Comparison of ENCODE assay signal across 15 cellular contexts in genomic region chr19:43564800-43565199, GRCh38. TPM values are rescaled to one million over a fixed set of nuclear protein-coding genes. Genes with fewer than 3 reads are reported as not detected.
DNase-seq lines count a peak whose midpoint lies in the region; TF ChIP-seq lines count a peak whose summit lies in the region.
"Had no signal": no experiment of that assay in that cellular context is flagged by ENCODE, and none has a peak within 500 bp of the region (broad histone marks: within the 10 kb centered on the region; RNA-seq: fewer than 3 reads in every experiment).

No MANE protein-coding gene starts in this region.

- no peaks in the 10 kb centered on the region for H3K9me3 ChIP-seq in prostate gland
- H3K9me3 ChIP-seq: ovary had no signal

- H3K27me3 ChIP-seq in prostate gland (replicated peaks; ENCODE audit: insufficient read depth), result no peaks in the 10 kb centered on the region
- H3K27me3 ChIP-seq: hepatocyte, ovary had no signal

- no peaks in the 10 kb centered on the region for H3K9me3 Mint-ChIP-seq in activated naive CD4-positive, alpha-beta T cell treated with anti-CD3 and anti-CD28 coated beads, Interleukin-2, amount 10 ng/mL, durations not matched to agents 7 days and 5 days
- no peaks in the 10 kb centered on the region for H3K9me3 Mint-ChIP-seq in activated T-helper 1 cell treated with anti-CD3 and anti-CD28 coated beads, Interleukin-12 subunit alpha, Interleukin-12 subunit beta, Interleukin-2, Interleukin-4 antibody, amounts not matched to agents 30 ng/mL and 10 ng/mL and 1 ng/mL, durations not matched to agents 14 hours and 24 hours and 36 hours

- peaks cover 47% of the 10 kb centered on the region for H3K4me1 Mint-ChIP-seq in activated naive CD4-positive, alpha-beta T cell treated with anti-CD3 and anti-CD28 coated beads, Interleukin-2, amount 10 ng/mL, durations not matched to agents 7 days and 5 days
- peaks cover 32% of the 10 kb centered on the region for H3K4me1 Mint-ChIP-seq in activated T-helper 1 cell treated with anti-CD3 and anti-CD28 coated beads, Interleukin-12 subunit alpha, Interleukin-12 subunit beta, Interleukin-2, Interleukin-4 antibody, amounts not matched to agents 30 ng/mL and 10 ng/mL and 1 ng/mL, durations not matched to agents 14 hours and 24 hours and 36 hours (ENCODE audit: low read depth)

- 60% methylated on average over 9 of the region's 9 CpGs for WGBS in prostate gland

- intact Hi-C loops in activated T-helper 1 cell treated with anti-CD3 and anti-CD28 coated beads, Interleukin-12 subunit alpha, Interleukin-12 subunit beta, Interleukin-2, Interleukin-4 antibody, amounts not matched to agents 30 ng/mL and 10 ng/mL and 1 ng/mL, durations not matched to agents 14 hours and 24 hours and 36 hours (cut with micrococcal nuclease), result no loop called here
- intact Hi-C loops in prostate gland (cut with DNase I), result no loop called here

- TF ChIP-seq POLR2A in prostate gland (IDR thresholded peaks at IDR 0.05), result no peak

- no peaks in the 10 kb centered on the region for H3K36me3 ChIP-seq in prostate gland
- H3K36me3 ChIP-seq: ovary had no signal

- H3K27ac Mint-ChIP-seq in activated naive CD4-positive, alpha-beta T cell treated with anti-CD3 and anti-CD28 coated beads, Interleukin-2, amount 10 ng/mL, durations not matched to agents 7 days and 5 days, result peak overlapping the region; percentile 99
- no peak overlapping the region for H3K27ac Mint-ChIP-seq in activated T-helper 1 cell treated with anti-CD3 and anti-CD28 coated beads, Interleukin-12 subunit alpha, Interleukin-12 subunit beta, Interleukin-2, Interleukin-4 antibody, amounts not matched to agents 30 ng/mL and 10 ng/mL and 1 ng/mL, durations not matched to agents 14 hours and 24 hours and 36 hours

- no peaks in the 10 kb centered on the region for H3K27me3 Mint-ChIP-seq in activated naive CD4-positive, alpha-beta T cell treated with anti-CD3 and anti-CD28 coated beads, Interleukin-2, amount 10 ng/mL, durations not matched to agents 7 days and 5 days
- H3K27me3 Mint-ChIP-seq in activated T-helper 1 cell treated with anti-CD3 and anti-CD28 coated beads, Interleukin-12 subunit alpha, Interleukin-12 subunit beta, Interleukin-2, Interleukin-4 antibody, amounts not matched to agents 30 ng/mL and 10 ng/mL and 1 ng/mL, durations not matched to agents 14 hours and 24 hours and 36 hours (ENCODE audit: insufficient read depth), result no peaks in the 10 kb centered on the region

- H3K27ac ChIP-seq in cingulate gyrus (ENCODE audit: low read depth, low read length), result peak overlapping the region; percentile 19
- H3K27ac ChIP-seq in prostate gland, result no peak overlapping the region
- H3K27ac ChIP-seq: hepatocyte, ovary had no signal

- CTCF ChIA-PET in activated naive CD4-positive, alpha-beta T cell treated with anti-CD3 and anti-CD28 coated beads, Interleukin-2, amount 10 ng/mL, durations not matched to agents 7 days and 5 days (lab: Charles Lee), result interaction anchor here (0.8 to 1.7 kb wide), 3 partner anchors 9 to 30 kb away, joined by 3 to 13 read pairs (median 4); no protein-coding TSS in a partner anchor

- H3K4me3 Mint-ChIP-seq in activated naive CD4-positive, alpha-beta T cell treated with anti-CD3 and anti-CD28 coated beads, Interleukin-2, amount 10 ng/mL, durations not matched to agents 7 days and 5 days, result no peak overlapping the region
- H3K4me3 Mint-ChIP-seq in activated T-helper 1 cell treated with anti-CD3 and anti-CD28 coated beads, Interleukin-12 subunit alpha, Interleukin-12 subunit beta, Interleukin-2, Interleukin-4 antibody, amounts not matched to agents 30 ng/mL and 10 ng/mL and 1 ng/mL, durations not matched to agents 14 hours and 24 hours and 36 hours, result no peak overlapping the region
- H3K4me3 Mint-ChIP-seq: activated T-cell treated with anti-CD3 and anti-CD28 coated beads, Interleukin-2, amount 50 U/mL, for 72 hours had no signal

- no peaks in the 10 kb centered on the region for H3K4me1 ChIP-seq in prostate gland (replicated peaks)

- DNase-seq in activated naive CD4-positive, alpha-beta T cell treated with anti-CD3 and anti-CD28 coated beads, Interleukin-2, amount 10 ng/mL, durations not matched to agents 7 days and 5 days, result no peak
- DNase-seq in activated naive CD4-positive, alpha-beta T cell treated with Interleukin-2 at 50 U/mL for 16 hours, result no peak
- DNase-seq in SK-N-DZ (ENCODE audit: low spot score), result peak; percentile 15
- DNase-seq in superior temporal gyrus (ENCODE audit: extremely low spot score), result peak; percentile 41
- no peak for DNase-seq in epidermal melanocyte (ENCODE audit: insufficient read length, low spot score)
- no peak for DNase-seq in activated T-helper 1 cell treated with anti-CD3 and anti-CD28 coated beads, Interleukin-12 subunit alpha, Interleukin-12 subunit beta, Interleukin-2, Interleukin-4 antibody, amounts not matched to agents 30 ng/mL and 10 ng/mL and 1 ng/mL, durations not matched to agents 14 hours and 24 hours and 36 hours (ENCODE audit: low spot score)
- no peak for DNase-seq in prostate gland (ENCODE audit: low spot score)
- DNase-seq: activated CD4-positive, alpha-beta T cell treated with anti-CD3 and anti-CD28 coated beads for 48 hours; activated T-cell treated with anti-CD3 and anti-CD28 coated beads, Interleukin-2, amount 50 U/mL, for 72 hours; effector CD8-positive, alpha-beta T cell; ovary; Right ventricle myocardium superior had no signal

- H3K36me3 Mint-ChIP-seq in activated naive CD4-positive, alpha-beta T cell treated with anti-CD3 and anti-CD28 coated beads, Interleukin-2, amount 10 ng/mL, durations not matched to agents 7 days and 5 days, result peaks cover 31% of the 10 kb centered on the region
- peaks cover 23% of the 10 kb centered on the region for H3K36me3 Mint-ChIP-seq in activated T-helper 1 cell treated with anti-CD3 and anti-CD28 coated beads, Interleukin-12 subunit alpha, Interleukin-12 subunit beta, Interleukin-2, Interleukin-4 antibody, amounts not matched to agents 30 ng/mL and 10 ng/mL and 1 ng/mL, durations not matched to agents 14 hours and 24 hours and 36 hours (ENCODE audit: low read depth)

- H3K4me3 ChIP-seq in prostate gland, result no peak overlapping the region
- H3K4me3 ChIP-seq: hepatocyte, ovary, smooth muscle cell had no signal

- TF ChIP-seq CTCF in prostate gland (IDR thresholded peaks at IDR 0.05), result no peak

RNA-seq across cellular contexts. Expression of gene XRCC1, which starts 10.5 kb away (rescaled TPM):
- 80.9 and 94.0 TPM in 2 replicates for polyA plus RNA-seq in SK-N-DZ (2014; cell fraction: cytosol; rRNA removed)
- 33.0 and 42.7 TPM in 2 replicates for polyA plus RNA-seq in SK-N-DZ (2014; cell fraction: nucleus; rRNA removed)
- 27.4 and 28.7 TPM in 2 replicates for total RNA-seq in activated T-helper 1 cell treated with anti-CD3 and anti-CD28 coated beads, Interleukin-12 subunit alpha, Interleukin-12 subunit beta, Interleukin-2, Interleukin-4 antibody, amounts not matched to agents 30 ng/mL and 10 ng/mL and 1 ng/mL, durations not matched to agents 14 hours and 24 hours and 36 hours
- 10 to 100 TPM; 25.8 to 52.5 TPM for total RNA-seq in prostate gland

RNA-seq across cellular contexts. Expression of gene PINLYP, which starts 10.8 kb away (rescaled TPM):
- 1.5 and 6.9 TPM in 2 replicates for polyA plus RNA-seq in SK-N-DZ (2014; cell fraction: cytosol; rRNA removed)
- polyA plus RNA-seq in SK-N-DZ (2014; cell fraction: nucleus; rRNA removed), result 3.0 and 4.9 TPM in 2 replicates
- 4.9 and 5.7 TPM in 2 replicates for total RNA-seq in activated T-helper 1 cell treated with anti-CD3 and anti-CD28 coated beads, Interleukin-12 subunit alpha, Interleukin-12 subunit beta, Interleukin-2, Interleukin-4 antibody, amounts not matched to agents 30 ng/mL and 10 ng/mL and 1 ng/mL, durations not matched to agents 14 hours and 24 hours and 36 hours
- 1 to 10 TPM; 4.8 to 7.8 TPM for total RNA-seq in prostate gland

RNA-seq across cellular contexts. Expression of gene IRGQ, which starts 31.1 kb away (rescaled TPM):
- 38.8 and 45.2 TPM in 2 replicates for polyA plus RNA-seq in SK-N-DZ (2014; cell fraction: cytosol; rRNA removed)
- polyA plus RNA-seq in SK-N-DZ (2014; cell fraction: nucleus; rRNA removed), result 16.0 and 30.0 TPM in 2 replicates
- total RNA-seq in activated T-helper 1 cell treated with anti-CD3 and anti-CD28 coated beads, Interleukin-12 subunit alpha, Interleukin-12 subunit beta, Interleukin-2, Interleukin-4 antibody, amounts not matched to agents 30 ng/mL and 10 ng/mL and 1 ng/mL, durations not matched to agents 14 hours and 24 hours and 36 hours, result 33.5 and 34.9 TPM in 2 replicates
- 10 to 100 TPM; 28.3 to 30.4 TPM for total RNA-seq in prostate gland

RNA-seq across cellular contexts. Expression of gene ZNF576, which starts 31.6 kb away (rescaled TPM):
- polyA plus RNA-seq in SK-N-DZ (2014; cell fraction: cytosol; rRNA removed), result 18.7 and 19.9 TPM in 2 replicates
- 5.5 and 12.1 TPM in 2 replicates for polyA plus RNA-seq in SK-N-DZ (2014; cell fraction: nucleus; rRNA removed)
- total RNA-seq in activated T-helper 1 cell treated with anti-CD3 and anti-CD28 coated beads, Interleukin-12 subunit alpha, Interleukin-12 subunit beta, Interleukin-2, Interleukin-4 antibody, amounts not matched to agents 30 ng/mL and 10 ng/mL and 1 ng/mL, durations not matched to agents 14 hours and 24 hours and 36 hours, result 17.3 and 18.6 TPM in 2 replicates
- 10 to 100 TPM; 25.1 to 30.6 TPM for total RNA-seq in prostate gland

RNA-seq across cellular contexts. Expression of gene ZNF575, which starts 31.8 kb away (rescaled TPM):
- polyA plus RNA-seq in SK-N-DZ (2014; cell fraction: cytosol; rRNA removed), result not detected in 2 replicates
- 0.83 TPM in 1 of 2 replicates, not detected in the other for polyA plus RNA-seq in SK-N-DZ (2014; cell fraction: nucleus; rRNA removed)
- total RNA-seq in activated T-helper 1 cell treated with anti-CD3 and anti-CD28 coated beads, Interleukin-12 subunit alpha, Interleukin-12 subunit beta, Interleukin-2, Interleukin-4 antibody, amounts not matched to agents 30 ng/mL and 10 ng/mL and 1 ng/mL, durations not matched to agents 14 hours and 24 hours and 36 hours, result 1.4 and 2.6 TPM in 2 replicates
- 1 to 10 TPM in 1 of 2 donors, not detected in 1; 2.0 TPM for total RNA-seq in prostate gland
- total RNA-seq: hepatocyte had no signal

Comparison
In these comparisons a context has a peak if more than half of its experiments do, and no peak if none do; other contexts are left out.
1. DNase-seq: peak in SK-N-DZ (single experiment) and superior temporal gyrus (single experiment); none in activated naive CD4-positive, alpha-beta T cell treated with anti-CD3 and anti-CD28 coated beads, Interleukin-2, amount 10 ng/mL, durations not matched to agents 7 days and 5 days (single experiment), activated naive CD4-positive, alpha-beta T cell treated with Interleukin-2 at 50 U/mL for 16 hours (single experiment), epidermal melanocyte (single experiment), activated T-helper 1 cell treated with anti-CD3 and anti-CD28 coated beads, Interleukin-12 subunit alpha, Interleukin-12 subunit beta, Interleukin-2, Interleukin-4 antibody, amounts not matched to agents 30 ng/mL and 10 ng/mL and 1 ng/mL, durations not matched to agents 14 hours and 24 hours and 36 hours (single experiment) and prostate gland (single experiment).